ENCODE assay signal across 22 cellular contexts in the genomic region with DNA sequence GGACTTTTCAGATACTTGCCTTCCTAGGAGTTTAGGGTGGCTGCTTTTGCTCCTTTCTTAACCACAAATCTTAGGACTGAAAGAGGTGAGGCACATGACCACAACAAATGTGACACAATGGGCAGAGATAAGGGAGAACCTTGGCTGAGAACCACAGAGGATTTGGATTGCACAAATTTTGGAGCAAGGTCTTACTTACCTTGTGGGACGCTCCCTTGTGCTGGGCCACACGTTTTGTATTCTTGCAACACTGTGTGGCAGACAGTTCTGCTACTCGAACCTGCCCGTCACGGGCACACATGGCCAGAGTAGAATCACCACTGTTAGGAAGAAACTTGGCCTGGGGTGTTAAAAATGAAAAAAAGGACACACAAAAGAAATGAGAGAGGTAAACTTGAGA. TPM values are rescaled to one million over a fixed set of nuclear protein-coding genes. Genes with fewer than 3 reads are reported as not detected.
"Had no signal": no experiment of that assay in that cellular context is flagged by ENCODE, and none has a peak within 500 bp of the region (broad histone marks: within the 10 kb centered on the region; RNA-seq: fewer than 3 reads in every experiment).

No MANE protein-coding gene starts in this region.

- H3K36me3 ChIP-seq: breast epithelium had no signal

- H3K27me3 ChIP-seq: ascending aorta, breast epithelium, gastroesophageal sphincter, SJCRH30, stomach had no signal

- H3K4me1 ChIP-seq: ascending aorta, breast epithelium, SJCRH30 had no signal

- H3K27me3 Mint-ChIP-seq: progenitor cell of endocrine pancreas, type B pancreatic cell had no signal

- H3K4me3 ChIP-seq: ascending aorta, breast epithelium, gastroesophageal sphincter, SJCRH30, skin epidermis, stomach had no signal

- ATAC-seq: activated CD4-positive, CD25-positive, alpha-beta regulatory T cell treated with anti-CD3 and anti-CD28 coated beads, Interleukin-2, amount 50 U/mL, for 24 hours; gastroesophageal sphincter; right cardiac atrium had no signal

- H3K9me3 Mint-ChIP-seq: activated T-helper 1 cell treated with anti-CD3 and anti-CD28 coated beads, Interleukin-12 subunit alpha, Interleukin-12 subunit beta, Interleukin-2, Interleukin-4 antibody, amounts not matched to agents 30 ng/mL and 10 ng/mL and 1 ng/mL, durations not matched to agents 14 hours and 24 hours and 36 hours; type B pancreatic cell had no signal

- H3K4me3 Mint-ChIP-seq: activated T-helper 1 cell treated with anti-CD3 and anti-CD28 coated beads, Interleukin-12 subunit alpha, Interleukin-12 subunit beta, Interleukin-2, Interleukin-4 antibody, amounts not matched to agents 30 ng/mL and 10 ng/mL and 1 ng/mL, durations not matched to agents 14 hours and 24 hours and 36 hours; type B pancreatic cell had no signal

- DNase-seq: activated CD8-positive, alpha-beta memory T cell treated with anti-CD3 and anti-CD28 coated beads for 24 hours; activated naive CD4-positive, alpha-beta T cell; cerebellar nuclear complex; cortex of kidney; erythroblast; occipital lobe; right cardiac atrium; SJCRH30; stimulated activated CD4-positive, alpha-beta T cell treated with anti-CD3 and anti-CD28 coated beads, Interleukin-2, amount 100 ng/mL, for 48 hours; stomach had no signal

- H3K27ac ChIP-seq: ascending aorta, breast epithelium, gastroesophageal sphincter, SJCRH30, skin epidermis, stomach had no signal

- H3K27ac Mint-ChIP-seq: activated T-helper 1 cell treated with anti-CD3 and anti-CD28 coated beads, Interleukin-12 subunit alpha, Interleukin-12 subunit beta, Interleukin-2, Interleukin-4 antibody, amounts not matched to agents 30 ng/mL and 10 ng/mL and 1 ng/mL, durations not matched to agents 14 hours and 24 hours and 36 hours; progenitor cell of endocrine pancreas; type B pancreatic cell had no signal

- H3K9me3 ChIP-seq: ascending aorta, breast epithelium, gastroesophageal sphincter, SJCRH30, stomach had no signal

RNA-seq across cellular contexts. Expression of gene CASQ1, which starts 48.0 kb away (rescaled TPM):
- total RNA-seq: activated T-helper 1 cell treated with anti-CD3 and anti-CD28 coated beads, Interleukin-12 subunit alpha, Interleukin-12 subunit beta, Interleukin-2, Interleukin-4 antibody, amounts not matched to agents 30 ng/mL and 10 ng/mL and 1 ng/mL, durations not matched to agents 14 hours and 24 hours and 36 hours; ascending aorta; lung microvascular endothelial cell; mononuclear cell; progenitor cell of endocrine pancreas; T-helper 1 cell treated with Interleukin-12 subunit alpha and Interleukin-12 subunit beta and Interleukin-4 antibody, amounts not matched to agents 30 ng/mL and 1 ng/mL, for 36 hours had no signal
- polyA plus RNA-seq: neural cell had no signal
